In genomic region chr15:39588531-39589192, GRCh38 we compare ENCODE assay signal across 18 cellular contexts. TPM values are rescaled to one million over a fixed set of nuclear protein-coding genes. Genes with fewer than 3 reads are reported as not detected.
A peak's percentile ranks its signal among the peaks of the same experiment; 100 is the strongest.
DNase-seq lines count a peak whose midpoint lies in the region; TF ChIP-seq lines count a peak whose summit lies in the region.
"Had no signal": no experiment of that assay in that cellular context is flagged by ENCODE, and none has a peak within 500 bp of the region (broad histone marks: within the 10 kb centered on the region; RNA-seq: fewer than 3 reads in every experiment).

No MANE protein-coding gene starts in this region.

- no peak overlapping the region for H3K9ac ChIP-seq in fibroblast of lung (ENCODE audit: insufficient read depth, low read length)

- H3K4me1 ChIP-seq in fibroblast of lung (ENCODE audit: control insufficient read depth, extremely low read depth, insufficient read depth, low read length), result peaks cover 9% of the 10 kb centered on the region

- H3K4me1 Mint-ChIP-seq in nephron, result peaks cover 27% of the 10 kb centered on the region
- H3K4me1 Mint-ChIP-seq: activated B cell treated with CpG ODN at 0.5 μM for 24 hours; activated naive CD8-positive, alpha-beta T cell treated with anti-CD3 and anti-CD28 coated beads for 36 hours had no signal

- H3K27me3 ChIP-seq in fibroblast of lung (ENCODE audit: control insufficient read depth, insufficient read depth, low read length), result no peaks in the 10 kb centered on the region
- H3K27me3 ChIP-seq: right lobe of liver had no signal

- peaks cover 8% of the 10 kb centered on the region for H4K20me1 ChIP-seq in fibroblast of lung (ENCODE audit: control insufficient read depth, extremely low read depth, insufficient read depth, low read length)

- peaks cover 97% of the 10 kb centered on the region for H3K36me3 Mint-ChIP-seq in nephron (ENCODE audit: low read depth)
- H3K36me3 Mint-ChIP-seq: activated naive CD8-positive, alpha-beta T cell treated with anti-CD3 and anti-CD28 coated beads for 36 hours had no signal

- no peaks in the 10 kb centered on the region for H3K9me3 ChIP-seq in fibroblast of lung (ENCODE audit: control insufficient read depth, insufficient read depth, low read depth, low read length)
- H3K9me3 ChIP-seq: right lobe of liver had no signal

- no peaks in the 10 kb centered on the region for H3K27me3 Mint-ChIP-seq in nephron (ENCODE audit: low read depth)
- H3K27me3 Mint-ChIP-seq: activated naive CD8-positive, alpha-beta T cell treated with anti-CD3 and anti-CD28 coated beads for 36 hours had no signal

- H3K36me3 ChIP-seq in fibroblast of lung (ENCODE audit: control insufficient read depth, insufficient read depth, low read length), result peaks cover 61% of the 10 kb centered on the region

- H3K27ac ChIP-seq in C4-2B (0 out of 2 replicates have a peak overlapping the region, but pooled peaks have one; percentile 6), VCaP (peak overlapping the region; percentile 94), fibroblast of lung (ENCODE audit: insufficient read depth, low read length) (peak overlapping the region; percentile 9), substantia nigra (ENCODE audit: low read depth, low read length, poor library complexity, severe bottlenecking) (no peak overlapping the region)

- no peak overlapping the region for H3K4me3 Mint-ChIP-seq in nephron
- H3K4me3 Mint-ChIP-seq: activated B cell treated with CpG ODN at 0.5 μM for 24 hours; activated naive CD8-positive, alpha-beta T cell treated with anti-CD3 and anti-CD28 coated beads for 36 hours; T-helper 1 cell treated with Interleukin-12 subunit alpha and Interleukin-12 subunit beta and Interleukin-4 antibody, amounts not matched to agents 30 μg/mL and 1 μg/mL, for 36 hours had no signal

- H3K27ac Mint-ChIP-seq in nephron, result peak overlapping the region; percentile 60 to 95 (median 82)
- H3K27ac Mint-ChIP-seq: activated B cell treated with CpG ODN at 0.5 μM for 24 hours; activated naive CD8-positive, alpha-beta T cell treated with anti-CD3 and anti-CD28 coated beads for 36 hours; T-helper 1 cell treated with Interleukin-12 subunit alpha and Interleukin-12 subunit beta and Interleukin-4 antibody, amounts not matched to agents 30 μg/mL and 1 μg/mL, for 36 hours had no signal

- H3K79me2 ChIP-seq in fibroblast of lung (ENCODE audit: control insufficient read depth, insufficient read depth, low read length), result peaks cover 48% of the 10 kb centered on the region

- H3K4me2 ChIP-seq in fibroblast of lung (ENCODE audit: extremely low read depth, insufficient read depth, low read length), result peak overlapping the region; percentile 27

- no peak overlapping the region for H2AFZ ChIP-seq in fibroblast of lung (ENCODE audit: low read length)

- peak overlapping the region in 1 of 4 experiments; percentile 96 for H3K4me3 ChIP-seq in fibroblast of lung (replicated peaks in 1 of 4; ENCODE audit: control extremely low read depth in 1 of 4, insufficient read depth in 1 of 4, low read depth in 3 of 4, low read length in 4 of 4)
- H3K4me3 ChIP-seq: right lobe of liver had no signal

- TF ChIP-seq CTCF in C4-2B (conservative IDR thresholded peaks at IDR 0.05), result no peak
- TF ChIP-seq CTCF in VCaP (conservative IDR thresholded peaks at IDR 0.05), result no peak
- no peak for TF ChIP-seq CTCF in fibroblast of lung (conservative IDR thresholded peaks at IDR 0.05 in 1 of 2, IDR thresholded peaks at IDR 0.05 in 1 of 2; ENCODE audit: low read depth in 1 of 2, low read length in 2 of 2)
- no peak for TF ChIP-seq CTCF in nephron (IDR thresholded peaks at IDR 0.05; ENCODE audit: unreplicated experiment in 3 of 3)

- no peak for TF ChIP-seq POLR2A in erythroblast (IDR thresholded peaks at IDR 0.05; ENCODE audit: low read length)

- no peaks in the 10 kb centered on the region for H3K9me3 Mint-ChIP-seq in nephron
- H3K9me3 Mint-ChIP-seq: activated B cell treated with CpG ODN at 0.5 μM for 24 hours; activated naive CD8-positive, alpha-beta T cell treated with anti-CD3 and anti-CD28 coated beads for 36 hours; T-helper 1 cell treated with Interleukin-12 subunit alpha and Interleukin-12 subunit beta and Interleukin-4 antibody, amounts not matched to agents 30 μg/mL and 1 μg/mL, for 36 hours had no signal

- DNase-seq in fibroblast of lung (ENCODE audit: low read depth in 2 of 2) (peak; percentile 12 to 25), H4 (ENCODE audit: low spot score) (no peak), SIG-M5 treated with dmso at 0.1 percent for 504 hours (lab: John Stamatoyannopoulos, UW; ENCODE audit: unreplicated experiment) (no peak), erythroblast (lab: John Stamatoyannopoulos, UW) (no peak), substantia nigra (lab: John Stamatoyannopoulos, UW) (no peak)
- DNase-seq: activated B cell treated with CpG ODN at 0.5 μM for 24 hours; activated naive CD8-positive, alpha-beta T cell treated with anti-CD3 and anti-CD28 coated beads for 36 hours; AML-193; KBM-7; NCI-H2029; NCI-H446; Right ventricle myocardium superior; stimulated activated CD4-positive, alpha-beta T cell treated with anti-CD3 and anti-CD28 coated beads, Interleukin-1b, Interleukin-23, amount 100 ng/mL, for 48 hours had no signal

RNA-seq across cellular contexts. Expression of gene THBS1, which starts 7.8 kb away (rescaled TPM):
- total RNA-seq in fibroblast of lung, result 631 and 1,745 TPM in 2 replicates
- polyA plus RNA-seq in fibroblast of lung, result 533 and 1,512 TPM in 2 replicates
- 619 and 1,936 TPM in 2 replicates for polyA plus RNA-seq in fibroblast of lung (2012)
- polyA minus RNA-seq in fibroblast of lung (ENCODE audit: low replicate concordance), result 5,982 and 9,421 TPM in 2 replicates
- total RNA-seq in H4 (2014; rRNA removed; shearing (Covaris generic)), result 277 and 278 TPM in 2 replicates

Comparison
In these comparisons a context has a peak if more than half of its experiments do, and no peak if none do; other contexts are left out.
1. DNase-seq: peak in fibroblast of lung (2 of 2); none in H4 (single experiment), SIG-M5 treated with dmso at 0.1 percent for 504 hours (single experiment), erythroblast (0 of 2) and substantia nigra (0 of 49).